ENCODE assay signal across 14 cellular contexts in the genomic region with DNA sequence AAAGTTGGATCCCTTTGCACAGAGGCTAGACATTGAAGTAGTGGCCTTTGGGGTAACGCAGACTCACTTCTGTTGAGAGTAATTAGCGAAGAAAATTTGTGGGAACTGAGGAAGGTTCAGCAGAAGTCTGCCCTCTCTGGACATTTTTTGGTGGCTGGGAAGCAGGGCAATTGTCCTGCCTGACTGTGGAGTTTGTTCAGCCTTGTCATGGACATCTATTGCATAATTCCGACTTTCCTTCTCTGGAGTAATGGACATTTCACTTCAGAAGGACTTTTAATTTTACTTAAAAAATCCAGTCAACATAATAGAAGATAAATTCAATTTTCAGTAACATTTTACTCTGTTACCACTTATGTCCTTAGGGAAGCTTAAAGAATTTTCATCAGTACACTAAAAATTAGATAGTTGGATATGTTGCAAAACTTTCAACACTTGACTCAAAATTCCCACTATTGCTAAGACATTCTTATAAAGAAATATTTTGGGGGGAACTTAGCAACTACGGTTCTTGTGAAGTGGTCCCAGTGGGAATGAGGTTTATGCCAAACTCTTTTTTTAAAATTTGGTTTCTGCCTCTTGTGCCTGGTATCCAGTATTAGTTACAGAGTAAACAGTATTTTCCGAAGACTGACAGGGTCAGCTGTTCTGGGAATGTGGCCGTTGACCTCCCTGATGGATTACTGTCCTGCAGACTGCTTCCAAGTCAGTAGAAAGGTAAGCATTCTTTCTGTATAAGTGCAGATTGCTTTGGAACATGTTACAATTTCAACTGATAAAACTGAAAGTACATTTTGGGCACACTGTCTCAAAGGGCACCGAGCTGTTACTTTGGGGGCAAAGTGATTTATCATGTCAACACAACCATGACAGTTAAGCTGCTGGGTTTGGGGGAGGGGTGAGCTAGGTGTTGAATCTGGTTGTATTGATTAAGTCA.
DNase-seq lines count a peak whose midpoint lies in the region; ATAC-seq and TF ChIP-seq lines count a peak whose summit lies in the region.
"Had no signal": no experiment of that assay in that cellular context is flagged by ENCODE, and none has a peak within 500 bp of the region (broad histone marks: within the 10 kb centered on the region; RNA-seq: fewer than 3 reads in every experiment).

No MANE protein-coding gene starts in this region.

- intact Hi-C loops in left cardiac atrium (cut with DNase I) = no loop called here

- ATAC-seq in left cardiac atrium (peak; percentile 85 to 88), HG03045 (IDR thresholded peaks at IDR 0.05; ENCODE audit: unreplicated experiment) (no peak), GM18505 (IDR thresholded peaks at IDR 0.05; ENCODE audit: unreplicated experiment) (no peak)

- H3K27me3 ChIP-seq in adipocyte (replicated peaks; ENCODE audit: control insufficient read depth, insufficient read depth, low read length) = no peaks in the 10 kb centered on the region
- H3K27me3 ChIP-seq: tibial nerve had no signal

- H3K27ac Mint-ChIP-seq in osteocyte (ENCODE audit: unreplicated experiment) = peak overlapping the region; percentile 80
- H3K27ac Mint-ChIP-seq: activated T-helper 2 cell treated with anti-CD3 and anti-CD28 coated beads, Interferon-gamma antibody, Interleukin-2, Interleukin-4, amounts not matched to agents 10 μg/mL and 5 μg/mL and 100 μg/mL, durations not matched to agents 14 hours and 24 hours and 36 hours had no signal

- no peaks in the 10 kb centered on the region for H3K27me3 Mint-ChIP-seq in osteocyte (ENCODE audit: unreplicated experiment)

- H3K36me3 Mint-ChIP-seq in osteocyte (ENCODE audit: unreplicated experiment) = no peaks in the 10 kb centered on the region

- peak overlapping the region; percentile 9 for H3K4me3 Mint-ChIP-seq in osteocyte (ENCODE audit: unreplicated experiment)

- H3K36me3 ChIP-seq in adipocyte (ENCODE audit: control insufficient read depth, insufficient read depth, low read length, severe bottlenecking) = no peaks in the 10 kb centered on the region
- H3K36me3 ChIP-seq: tibial nerve had no signal

- H3K4me1 Mint-ChIP-seq in osteocyte (ENCODE audit: unreplicated experiment) = peaks cover 23% of the 10 kb centered on the region

- peak; percentile 5 for DNase-seq in ACHN
- DNase-seq in adipocyte (ENCODE audit: low read depth) = no peak
- DNase-seq in left cardiac atrium = no peak
- DNase-seq in osteocyte (ENCODE audit: extremely low spot score, unreplicated experiment) = no peak
- DNase-seq in NCI-H128 (lab: John Stamatoyannopoulos, UW; ENCODE audit: unreplicated experiment) = no peak
- no peak for DNase-seq in activated naive CD4-positive, alpha-beta T cell treated with Interleukin-2 at 50 U/mL for 16 hours
- DNase-seq: activated CD4-positive, alpha-beta T cell treated with anti-CD3 and anti-CD28 coated beads, Interleukin-2, amount 50 U/mL, for 1 hour; DMS 273 treated with DMSO at 0.1 percent for 48 hours; NCI-H226 had no signal

- no peak for TF ChIP-seq CTCF in osteocyte (IDR thresholded peaks at IDR 0.05)

- H3K9me3 Mint-ChIP-seq in osteocyte (ENCODE audit: unreplicated experiment) = peaks cover 8% of the 10 kb centered on the region
- H3K9me3 Mint-ChIP-seq: activated T-helper 2 cell treated with anti-CD3 and anti-CD28 coated beads, Interferon-gamma antibody, Interleukin-2, Interleukin-4, amounts not matched to agents 10 μg/mL and 5 μg/mL and 100 μg/mL, durations not matched to agents 14 hours and 24 hours and 36 hours had no signal

- peak overlapping the region; percentile 55 for H3K4me3 ChIP-seq in adipocyte (ENCODE audit: low read length)
- H3K4me3 ChIP-seq: smooth muscle cell had no signal

- no peaks in the 10 kb centered on the region for H3K9me3 ChIP-seq in adipocyte (ENCODE audit: control insufficient read depth, low read length)
- H3K9me3 ChIP-seq: tibial nerve had no signal

- H3K9ac ChIP-seq in adipocyte (ENCODE audit: low read length) = peak overlapping the region; percentile 77

- in situ Hi-C loops in ACHN (cut with HindIII; ENCODE audit: low pct_ligation_motif_present, low pct_unique_long_range_greater_than_20kb, low sequenced_read_pairs) = no loop called here

- no peak for TF ChIP-seq POLR2A in GM18505 (IDR thresholded peaks at IDR 0.05; ENCODE audit: borderline replicate concordance, extremely low read depth, insufficient read depth, insufficient read length)

- peaks cover 29% of the 10 kb centered on the region for H3K4me1 ChIP-seq in adipocyte (ENCODE audit: control insufficient read depth, insufficient read depth, low read length)

Comparison
In these comparisons a context has a peak if more than half of its experiments do, and no peak if none do; other contexts are left out.
1. ATAC-seq: peak in left cardiac atrium (2 of 2); none in HG03045 (single experiment) and GM18505 (single experiment).